33 cellular contexts compared by ENCODE assay signal in the genomic region with DNA sequence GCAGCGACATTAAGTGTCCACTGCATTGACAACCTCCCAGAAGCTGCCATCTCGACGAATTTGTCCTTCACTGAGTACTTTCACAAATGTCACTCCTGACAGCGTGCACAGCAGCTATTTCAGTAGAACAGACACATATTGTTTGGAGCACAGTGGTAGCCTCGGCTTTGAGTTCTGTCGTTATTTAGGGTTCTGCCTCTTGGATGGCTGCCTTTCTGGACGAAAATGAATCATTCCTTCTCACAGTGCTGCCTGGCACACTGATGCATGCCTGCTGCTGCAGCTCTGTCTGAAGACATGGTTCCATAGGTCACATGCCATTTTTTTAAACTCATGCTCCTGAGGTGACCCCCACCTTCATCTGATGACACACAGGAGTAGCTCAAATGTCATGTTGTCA.
DNase-seq lines count a peak whose midpoint lies in the region; ATAC-seq lines count a peak whose summit lies in the region.
"Had no signal": no experiment of that assay in that cellular context is flagged by ENCODE, and none has a peak within 500 bp of the region (broad histone marks: within the 10 kb centered on the region; RNA-seq: fewer than 3 reads in every experiment).

No MANE protein-coding gene starts in this region.

- intact Hi-C loops in head of caudate nucleus (cut with DNase I): no loop called here

- DNase-seq in Ammon's horn (ENCODE audit: low spot score) (peak; percentile 87), head of caudate nucleus (peak in 38 of 42 donors; percentile 5 to 81 (median 50)), occipital lobe (lab: John Stamatoyannopoulos, UW) (peak; percentile 49), epidermal melanocyte (ENCODE audit: insufficient read length, low spot score) (no peak), dermis blood vessel endothelial cell (no peak)
- DNase-seq in activated naive CD4-positive, alpha-beta T cell treated with anti-CD3 and anti-CD28 coated beads, Interleukin-2, amount 50 U/mL, for 16 hours: no peak
- DNase-seq: activated CD4-positive, alpha-beta memory T cell treated with anti-CD3 and anti-CD28 coated beads, Interleukin-2, amount 10 ng/mL, durations not matched to agents 7 days and 5 days; activated CD4-positive, alpha-beta T cell treated with anti-CD3 and anti-CD28 coated beads for 1 hour; cerebellar nuclear complex; DMS153; Karpas-422; left lung; naive thymus-derived CD4-positive, alpha-beta T cell; NCI-H1417 treated with DMSO at 0.1 percent for 48 hours; NCI-H2081; NCI-H226; NCI-H69; right lobe of liver; RPMI8226; SK-N-SH; stimulated activated CD4-positive, alpha-beta T cell treated with anti-CD3 and anti-CD28 coated beads, Interleukin-4, amount 100 ng/mL, for 4 hours; T-helper 17 cell had no signal

- ATAC-seq in GM21515 (IDR thresholded peaks at IDR 0.05; ENCODE audit: unreplicated experiment): no peak
- ATAC-seq: activated naive CD4-positive, alpha-beta T cell treated with anti-CD3 and anti-CD28 coated beads, Interleukin-2, amount 50 U/mL, for 72 hours; activated T-helper 17 cell treated with anti-CD3 and anti-CD28 coated beads, Interleukin-2, amount 50 U/mL, for 72 hours; GM23338; HepG2; left lung; naive thymus-derived CD4-positive, alpha-beta T cell; right lobe of liver; stimulated activated memory B cell treated with anti-CD40 and anti-IgM and Interleukin-4, amounts not matched to agents 10 μg/mL and 1 μg/mL and 100 μg/mL, for 72 hours; T-helper 17 cell had no signal

- H3K27ac ChIP-seq in angular gyrus (ENCODE audit: low read depth, low read length): peak overlapping the region; percentile 35
- H3K27ac ChIP-seq: ascending aorta, epithelial cell of prostate, left lung, right lobe of liver, suprapubic skin, vagina had no signal

Comparison
In these comparisons a context has a peak if more than half of its experiments do, and no peak if none do; other contexts are left out.
1. DNase-seq: peak in Ammon's horn (single experiment), head of caudate nucleus (38 of 42) and occipital lobe (single experiment); none in epidermal melanocyte (single experiment), dermis blood vessel endothelial cell (single experiment) and activated naive CD4-positive, alpha-beta T cell treated with anti-CD3 and anti-CD28 coated beads, Interleukin-2, amount 50 U/mL, for 16 hours (single experiment).